ENCODE assay signal across 8 cellular contexts in genomic region chr6:13813621-13814175, GRCh38. TPM values are rescaled to one million over a fixed set of nuclear protein-coding genes. Genes with fewer than 3 reads are reported as not detected.
DNase-seq lines count a peak whose midpoint lies in the region; ATAC-seq and TF ChIP-seq lines count a peak whose summit lies in the region.

No MANE protein-coding gene starts in this region.

- CTCF ChIA-PET in naive thymus-derived CD4-positive, alpha-beta T cell (lab: Charles Lee): no interaction called here

- DNase-seq in COLO829 (ENCODE audit: low spot score) (peak; percentile 71), NCI-H446 (lab: John Stamatoyannopoulos, UW) (peak; percentile 61 to 78), fibroblast of pulmonary artery (ENCODE audit: low read depth) (peak; percentile 62), cerebellar nuclear complex (lab: John Stamatoyannopoulos, UW) (no peak)
- no peak for DNase-seq in activated T-cell treated with anti-CD3 and anti-CD28 coated beads, Interleukin-2, amount 50 U/mL, for 72 hours
- peak in 3 of 9 donors; percentile 11 to 29 (median 24) for DNase-seq in naive thymus-derived CD4-positive, alpha-beta T cell

- peak overlapping the region; percentile 82 for H3K27ac ChIP-seq in naive thymus-derived CD4-positive, alpha-beta T cell (ENCODE audit: low read depth, low read length)

- no peaks in the 10 kb centered on the region for H3K36me3 ChIP-seq in naive thymus-derived CD4-positive, alpha-beta T cell (ENCODE audit: control insufficient read depth in 2 of 3, insufficient read depth in 3 of 3, low read length in 3 of 3)

- H3K4me3 Mint-ChIP-seq in activated T-cell treated with anti-CD3 and anti-CD28 coated beads, Interleukin-2, amount 50 U/mL, for 72 hours: peak overlapping the region; percentile 90 to 96
- H3K4me3 Mint-ChIP-seq in naive thymus-derived CD4-positive, alpha-beta T cell: peak overlapping the region; percentile 87 to 92 (median 90)

- no peaks in the 10 kb centered on the region for H3K27me3 Mint-ChIP-seq in activated T-cell treated with anti-CD3 and anti-CD28 coated beads, Interleukin-2, amount 50 U/mL, for 72 hours (ENCODE audit: low read depth)
- H3K27me3 Mint-ChIP-seq in naive thymus-derived CD4-positive, alpha-beta T cell: peaks cover 0 to 20% (median 0%) of the 10 kb centered on the region in 5 donors

- H3K4me1 ChIP-seq in naive thymus-derived CD4-positive, alpha-beta T cell (ENCODE audit: control insufficient read depth in 2 of 2, insufficient read depth in 2 of 2, low read length in 2 of 2): peaks cover 0 to 13% of the 10 kb centered on the region in 2 donors

- peak overlapping the region; percentile 77 for H3K4me3 ChIP-seq in fibroblast of pulmonary artery (replicated peaks; ENCODE audit: low read depth, low read length)
- H3K4me3 ChIP-seq in naive thymus-derived CD4-positive, alpha-beta T cell (ENCODE audit: low read length): peak overlapping the region; percentile 71

- H3K4me1 Mint-ChIP-seq in activated T-cell treated with anti-CD3 and anti-CD28 coated beads, Interleukin-2, amount 50 U/mL, for 72 hours (ENCODE audit: low read depth): peaks cover 30% of the 10 kb centered on the region
- peaks cover 17 to 45% (median 38%) of the 10 kb centered on the region in 7 donors for H3K4me1 Mint-ChIP-seq in naive thymus-derived CD4-positive, alpha-beta T cell

- peaks cover 1% of the 10 kb centered on the region in 2 donors for H3K36me3 Mint-ChIP-seq in activated T-cell treated with anti-CD3 and anti-CD28 coated beads, Interleukin-2, amount 50 U/mL, for 72 hours (ENCODE audit: insufficient read depth in 2 of 2)
- H3K36me3 Mint-ChIP-seq in naive thymus-derived CD4-positive, alpha-beta T cell: peaks cover 0 to 5% (median 0%) of the 10 kb centered on the region in 5 donors

- POLR2A ChIA-PET in naive thymus-derived CD4-positive, alpha-beta T cell (lab: Charles Lee): interaction anchor here (1.0 to 1.5 kb wide), 3 partner anchors 10 to 486 kb away, joined by 3 to 6 read pairs (median 3); partner anchors contain the start of genes NOL7 and TBC1D7

- H3K9me3 Mint-ChIP-seq in activated T-cell treated with anti-CD3 and anti-CD28 coated beads, Interleukin-2, amount 50 U/mL, for 72 hours: no peaks in the 10 kb centered on the region
- H3K9me3 Mint-ChIP-seq in naive thymus-derived CD4-positive, alpha-beta T cell: no peaks in the 10 kb centered on the region

- intact Hi-C loops in naive thymus-derived CD4-positive, alpha-beta T cell (cut with micrococcal nuclease): loop anchor here (1.0 to 10.0 kb wide), 17 partner anchors 18 to 1849 kb away; partner anchors contain the start of genes CD83 (in 2 of the 2), DTNBP1 (in 2 of the 2), GFOD1 (in 2 of the 2) and NOL7 (in 2 of the 2)

- H3K9me3 ChIP-seq in naive thymus-derived CD4-positive, alpha-beta T cell (ENCODE audit: control insufficient read depth in 2 of 3, low read length in 3 of 3): no peaks in the 10 kb centered on the region

- peak; percentile 35 for ATAC-seq in GM19025 (IDR thresholded peaks at IDR 0.05; ENCODE audit: low read depth, unreplicated experiment)
- peak; percentile 37 for ATAC-seq in HG03159 (IDR thresholded peaks at IDR 0.05; ENCODE audit: unreplicated experiment)
- ATAC-seq in activated T-cell treated with anti-CD3 and anti-CD28 coated beads, Interleukin-2, amount 50 U/mL, for 72 hours (replicated peaks in 1 of 2): peak; percentile 2 to 12
- peak; percentile 3 for ATAC-seq in naive thymus-derived CD4-positive, alpha-beta T cell

- no peaks in the 10 kb centered on the region for H3K27me3 ChIP-seq in naive thymus-derived CD4-positive, alpha-beta T cell (ENCODE audit: control insufficient read depth in 2 of 2, insufficient read depth in 2 of 2, low read length in 2 of 2)

- TF ChIP-seq CTCF in fibroblast of pulmonary artery (IDR thresholded peaks at IDR 0.05; ENCODE audit: low read length, missing control alignments): no peak

- peak overlapping the region; percentile 56 for H3K27ac Mint-ChIP-seq in activated T-cell treated with anti-CD3 and anti-CD28 coated beads, Interleukin-2, amount 50 U/mL, for 72 hours
- peak overlapping the region; percentile 50 to 86 (median 79) for H3K27ac Mint-ChIP-seq in naive thymus-derived CD4-positive, alpha-beta T cell

RNA-seq across cellular contexts. Expression of gene MCUR1, which starts 0.7 kb away (rescaled TPM):
- total RNA-seq in activated T-cell treated with anti-CD3 and anti-CD28 coated beads, Interleukin-2, amount 50 U/mL, for 72 hours: 10 to 100 TPM; 24.8 to 31.6 TPM
- 10 to 100 TPM in 3 of 5 experiments, 1 to 10 TPM in 2; 5.7 to 20.6 (median 10.0) TPM for total RNA-seq in naive thymus-derived CD4-positive, alpha-beta T cell
- polyA plus RNA-seq in naive thymus-derived CD4-positive, alpha-beta T cell: 1 to 10 TPM; 4.1 to 7.4 TPM

Comparison
In these comparisons a context has a peak if more than half of its experiments do, and no peak if none do; other contexts are left out.
1. DNase-seq: peak in COLO829 (single experiment), NCI-H446 (2 of 2) and fibroblast of pulmonary artery (single experiment); none in activated T-cell treated with anti-CD3 and anti-CD28 coated beads, Interleukin-2, amount 50 U/mL, for 72 hours (0 of 2) and cerebellar nuclear complex (0 of 2).
2. Peak in every context shown above with its lines, with median percentiles within 50 percentile points of each other: ATAC-seq.